16 cellular contexts compared by ENCODE assay signal in the genomic region with DNA sequence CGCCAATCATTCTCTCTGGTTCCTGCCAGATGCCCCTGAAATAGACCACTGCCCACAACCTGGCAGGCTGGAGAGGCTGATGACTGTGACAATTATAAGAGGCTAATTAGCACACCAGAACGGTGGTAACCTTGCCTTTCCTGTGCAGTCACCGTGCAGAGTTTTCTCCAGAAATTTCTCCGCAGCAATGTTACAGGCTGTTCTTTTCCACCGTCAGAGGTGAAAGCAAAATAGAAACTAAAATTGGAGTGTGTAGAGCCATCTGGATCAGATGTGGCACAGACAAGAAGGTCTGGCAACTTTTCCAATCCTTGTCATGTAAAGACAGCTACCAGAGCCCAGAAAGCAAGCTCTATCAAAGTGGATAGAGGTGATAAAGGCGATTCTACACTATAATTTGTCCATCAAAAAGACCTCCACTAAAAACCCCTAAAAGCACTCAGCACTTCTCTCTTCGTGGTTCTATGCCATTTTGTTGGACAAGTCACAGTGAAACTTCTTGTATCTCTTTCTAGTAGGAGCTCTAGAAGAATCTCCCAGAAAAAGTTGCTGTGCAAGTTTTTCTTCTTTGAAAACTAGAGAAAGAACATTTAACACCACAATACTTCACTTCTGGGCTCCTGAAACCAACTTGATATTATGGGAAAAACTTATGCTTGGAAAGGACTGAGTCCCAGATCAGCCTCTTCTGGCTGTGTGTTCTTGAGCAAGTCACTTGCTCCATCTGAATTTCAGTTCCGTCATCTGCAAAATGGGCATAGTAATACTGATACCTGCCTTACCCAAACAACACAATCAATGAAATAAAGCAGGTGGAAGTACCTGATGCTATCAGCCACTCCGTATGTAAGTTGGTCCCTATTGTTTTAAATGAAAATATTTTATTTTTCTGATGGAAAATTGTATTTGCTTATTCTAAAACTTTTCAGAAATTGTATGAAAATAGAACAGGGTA.
"Had no signal": no experiment of that assay in that cellular context is flagged by ENCODE, and none has a peak within 500 bp of the region (broad histone marks: within the 10 kb centered on the region; RNA-seq: fewer than 3 reads in every experiment).

No MANE protein-coding gene starts in this region.

- H3K4me3 Mint-ChIP-seq: activated T-helper 17 cell treated with anti-CD3 and anti-CD28 coated beads, Interleukin-2, amount 50 U/mL, for 72 hours; natural killer cell; stimulated activated effector memory CD8-positive, alpha-beta T cell treated with anti-CD3 and anti-CD28 coated beads, Interleukin-12 subunit alpha, Interleukin-12 subunit beta, amount 100 ng/mL, for 72 hours; T-cell had no signal

- H3K27ac Mint-ChIP-seq: activated T-helper 17 cell treated with anti-CD3 and anti-CD28 coated beads, Interleukin-2, amount 50 U/mL, for 72 hours; natural killer cell; stimulated activated effector memory CD8-positive, alpha-beta T cell treated with anti-CD3 and anti-CD28 coated beads, Interleukin-12 subunit alpha, Interleukin-12 subunit beta, amount 100 ng/mL, for 72 hours; T-cell had no signal

- DNase-seq: activated CD4-positive, alpha-beta T cell treated with anti-CD3 and anti-CD28 coated beads, Interleukin-2, amount 50 U/mL, for 4 hours; activated CD4-positive, CD25-positive, alpha-beta regulatory T cell treated with anti-CD3 and anti-CD28 coated beads, Interleukin-2, amount 50 U/mL, for 72 hours; activated naive CD4-positive, alpha-beta T cell treated with Interleukin-2 at 50 U/mL for 16 hours; kidney; left lung; natural killer cell; T-cell; T1000; upper lobe of left lung had no signal

- H3K27me3 Mint-ChIP-seq: activated T-helper 17 cell treated with anti-CD3 and anti-CD28 coated beads, Interleukin-2, amount 50 U/mL, for 72 hours; T-cell had no signal

- H3K36me3 Mint-ChIP-seq: stimulated activated effector memory CD8-positive, alpha-beta T cell treated with anti-CD3 and anti-CD28 coated beads, Interleukin-12 subunit alpha, Interleukin-12 subunit beta, amount 100 ng/mL, for 72 hours; T-cell had no signal

- H3K4me3 ChIP-seq: breast epithelium, hepatocyte, left lung, upper lobe of left lung had no signal

- H3K27ac ChIP-seq: ascending aorta, breast epithelium, hepatocyte, left lung, neutrophil, upper lobe of left lung had no signal

- H3K27me3 ChIP-seq: ascending aorta, breast epithelium, hepatocyte, left lung, neutrophil, upper lobe of left lung had no signal

- H3K4me1 Mint-ChIP-seq: activated T-helper 17 cell treated with anti-CD3 and anti-CD28 coated beads, Interleukin-2, amount 50 U/mL, for 72 hours; natural killer cell; stimulated activated effector memory CD8-positive, alpha-beta T cell treated with anti-CD3 and anti-CD28 coated beads, Interleukin-12 subunit alpha, Interleukin-12 subunit beta, amount 100 ng/mL, for 72 hours; T-cell had no signal

- FAIRE-seq: kidney had no signal

- ATAC-seq: activated T-helper 17 cell treated with anti-CD3 and anti-CD28 coated beads, Interleukin-2, amount 50 U/mL, for 72 hours; esophagus mucosa; left lung; natural killer cell; stimulated activated effector memory CD8-positive, alpha-beta T cell treated with anti-CD3 and anti-CD28 coated beads, Interleukin-12 subunit alpha, Interleukin-12 subunit beta, amount 100 ng/mL, for 72 hours; T-cell had no signal
